ENCODE assay signal across 25 cellular contexts in the genomic region with DNA sequence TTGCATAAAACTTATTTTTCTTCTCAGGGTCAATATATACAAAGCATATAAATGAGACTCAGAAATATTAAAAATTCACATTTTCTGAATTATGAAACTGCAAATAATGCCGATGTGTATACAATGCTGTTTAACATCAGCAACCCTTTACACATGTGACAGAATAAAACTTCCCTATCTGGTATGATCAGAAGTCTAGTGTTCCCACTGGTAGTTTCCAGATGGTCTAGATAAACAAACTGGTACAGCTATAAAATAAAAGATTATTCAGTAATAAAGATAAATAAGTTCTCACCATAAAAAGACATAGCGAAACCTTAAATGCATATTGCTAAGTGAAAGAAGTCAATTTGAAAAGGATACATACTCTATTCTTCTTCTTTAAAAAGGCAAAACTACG.
"Had no signal": no experiment of that assay in that cellular context is flagged by ENCODE, and none has a peak within 500 bp of the region (broad histone marks: within the 10 kb centered on the region; RNA-seq: fewer than 3 reads in every experiment).

No MANE protein-coding gene starts in this region.

- H3K36me3 ChIP-seq: colonic mucosa, neutrophil had no signal

- H3K27ac Mint-ChIP-seq: dendritic cell treated with granulocyte-macrophage colony-stimulating factor and Interleukin-4, amounts not matched to agents 40 ng/mL and 50 ng/mL, for 4 days; type B pancreatic cell had no signal

- H3K4me3 ChIP-seq: colonic mucosa, esophagus muscularis mucosa, heart right ventricle, lower lobe of right lung, pancreas, right lobe of liver, stomach, thyroid gland had no signal

- H3K4me1 ChIP-seq: colonic mucosa, heart right ventricle, lower lobe of right lung, pancreas, right lobe of liver, thyroid gland had no signal

- DNase-seq: colonic mucosa; effector CD8-positive, alpha-beta T cell; foreskin melanocyte; glutamatergic neuron; heart right ventricle; hypothalamus; immature natural killer cell; islet precursor cell; left ventricle myocardium superior; lower lobe of right lung; natural killer cell; pancreas; right lobe of liver; small intestine; stimulated activated CD4-positive, alpha-beta T cell treated with anti-CD3 and anti-CD28 coated beads, Interleukin-1b, Interleukin-23, amount 100 ng/mL, for 48 hours; stimulated activated CD4-positive, alpha-beta T cell treated with anti-CD3 and anti-CD28 coated beads, Interleukin-4, amount 100 ng/mL, for 1 hour; stimulated activated CD8-positive, alpha-beta memory T cell treated with anti-CD3 and anti-CD28 coated beads, Interleukin-4, amount 100 ng/mL, for 48 hours; stimulated activated naive CD4-positive, alpha-beta T cell; stomach; thyroid gland had no signal

- H3K27ac ChIP-seq: colonic mucosa, esophagus muscularis mucosa, heart right ventricle, lower lobe of right lung, neutrophil, pancreas, right lobe of liver, stomach, thyroid gland had no signal

- H3K27me3 Mint-ChIP-seq: dendritic cell treated with granulocyte-macrophage colony-stimulating factor and Interleukin-4, amounts not matched to agents 40 ng/mL and 50 ng/mL, for 4 days; type B pancreatic cell had no signal

- H3K4me3 Mint-ChIP-seq: dendritic cell treated with granulocyte-macrophage colony-stimulating factor and Interleukin-4, amounts not matched to agents 40 ng/mL and 50 ng/mL, for 4 days; immature natural killer cell; natural killer cell; neural crest cell; type B pancreatic cell had no signal

- H3K9me3 ChIP-seq: colonic mucosa, esophagus muscularis mucosa, lower lobe of right lung, neutrophil, pancreas, right lobe of liver, stomach, thyroid gland had no signal

- H3K9me3 Mint-ChIP-seq: dendritic cell treated with granulocyte-macrophage colony-stimulating factor and Interleukin-4, amounts not matched to agents 40 ng/mL and 50 ng/mL, for 4 days; immature natural killer cell; natural killer cell; neural crest cell; type B pancreatic cell had no signal

- ATAC-seq: heart right ventricle, left ventricle myocardium superior, lower lobe of right lung, natural killer cell, pancreas, right lobe of liver had no signal

- H3K27me3 ChIP-seq: colonic mucosa, esophagus muscularis mucosa, heart right ventricle, neutrophil, pancreas, right lobe of liver, stomach, thyroid gland had no signal
